In genomic region chr1:153956997-153957715, GRCh38 we compare ENCODE assay signal across 8 cellular contexts. TPM values are rescaled to one million over a fixed set of nuclear protein-coding genes. Genes with fewer than 3 reads are reported as not detected.
DNase-seq lines count a peak whose midpoint lies in the region; ATAC-seq, FAIRE-seq and TF ChIP-seq lines count a peak whose summit lies in the region.

No MANE protein-coding gene starts in this region.

- H3K9me3 ChIP-seq in OCI-LY7 (ENCODE audit: low read length) (no peaks in the 10 kb centered on the region), endothelial cell of umbilical vein (replicated peaks; ENCODE audit: control insufficient read depth, insufficient read depth, low read length) (no peaks in the 10 kb centered on the region), neuronal stem cell (replicated peaks in 1 of 2; ENCODE audit: control insufficient read depth in 2 of 2, insufficient read depth in 1 of 2, low read depth in 1 of 2, low read length in 2 of 2) (no peaks in the 10 kb centered on the region)

- H3K18ac ChIP-seq in neuronal stem cell (ENCODE audit: low read length), result no peak overlapping the region

- no peaks in the 10 kb centered on the region for H3K27me3 ChIP-seq in endothelial cell of umbilical vein (ENCODE audit: control insufficient read depth in 2 of 2, insufficient read depth in 2 of 2, low read length in 2 of 2)
- no peaks in the 10 kb centered on the region for H3K27me3 ChIP-seq in neuronal stem cell (ENCODE audit: control insufficient read depth in 3 of 3, insufficient read depth in 3 of 3, low read depth in 1 of 3, low read length in 3 of 3)

- H4K91ac ChIP-seq in neuronal stem cell (ENCODE audit: low read depth, low read length, poor library complexity), result no peak overlapping the region

- POLR2A ChIA-PET in OCI-LY7 (lab: Charles Lee) (interaction anchor here (0.6 to 2.5 kb wide), 4 partner anchors 10 to 26 kb away, joined by 3 to 16 read pairs (median 4); partner anchors contain the start of genes CREB3L4 and DENND4B), endothelial cell of umbilical vein (lab: Charles Lee) (interaction anchor here (1.2 kb wide), 1 partner anchor 76 kb away, joined by 3 read pairs; no protein-coding TSS in a partner anchor)

- H2BK120ac ChIP-seq in neuronal stem cell (ENCODE audit: low read depth, low read length), result no peak overlapping the region

- peak overlapping the region; percentile 62 to 98 (median 92) for H3K27ac Mint-ChIP-seq in CD14-positive monocyte

- H3K9me1 ChIP-seq in endothelial cell of umbilical vein (replicated peaks; ENCODE audit: control insufficient read depth, extremely low read depth, insufficient read depth, low read length), result no peaks in the 10 kb centered on the region

- H3K9ac ChIP-seq in endothelial cell of umbilical vein (replicated peaks; ENCODE audit: extremely low read depth, insufficient read depth, low read length) (peak overlapping the region; percentile 72), neuronal stem cell (ENCODE audit: low read depth, low read length, poor library complexity) (peak overlapping the region; percentile 94)

- peaks cover 0 to 4% (median 0%) of the 10 kb centered on the region in 7 donors for H3K9me3 Mint-ChIP-seq in CD14-positive monocyte

- H2AFZ ChIP-seq in OCI-LY7 (ENCODE audit: low read length), result peak overlapping the region; percentile 16; the same call in 1 of the 2 replicates
- no peak overlapping the region for H2AFZ ChIP-seq in endothelial cell of umbilical vein (ENCODE audit: low read depth, low read length)
- H2AFZ ChIP-seq in neuronal stem cell (ENCODE audit: low read length), result peak overlapping the region; percentile 90

- H3K4me1 Mint-ChIP-seq in CD14-positive monocyte, result peaks cover 53% of the 10 kb centered on the region

- no peak overlapping the region for H3K4ac ChIP-seq in neuronal stem cell (ENCODE audit: low read length)

- no peaks in the 10 kb centered on the region for H3K9me2 ChIP-seq in OCI-LY7 (ENCODE audit: insufficient read depth, low read length)

- BruUV-seq in OCI-LY7 (replicated peaks; lab: Mats Ljungman, UMichigan), result no TSS peak
- BruUV-seq in endothelial cell of umbilical vein (replicated peaks; lab: Mats Ljungman, UMichigan), result TSS peak; percentile 1

- H2BK5ac ChIP-seq in neuronal stem cell (ENCODE audit: low read length), result no peak overlapping the region

- intact Hi-C loops in CD14-positive monocyte (cut with micrococcal nuclease), result loop anchor here (1.0 to 5.0 kb wide), 2 partner anchors 10 to 35 kb away; partner anchors contain the start of genes CREB3L4 (in 1 of the 2) and GATAD2B (in 1 of the 2)
- intact Hi-C loops in OCI-LY7 (cut with micrococcal nuclease; ENCODE audit: unreplicated experiment), result no loop called here
- intact Hi-C loops in endothelial cell of umbilical vein (cut with micrococcal nuclease), result no loop called here

- no peak overlapping the region for H2BK15ac ChIP-seq in neuronal stem cell (ENCODE audit: low read length)

- peaks cover 14% of the 10 kb centered on the region for H3K79me1 ChIP-seq in neuronal stem cell (ENCODE audit: low read depth, low read length)

- TF ChIP-seq POLR2A in endothelial cell of umbilical vein (IDR thresholded peaks at IDR 0.05; ENCODE audit: low read depth, low read length), result no peak

- peak overlapping the region; percentile 98 for H3K4me3 Mint-ChIP-seq in CD14-positive monocyte

- H3K27ac ChIP-seq in OCI-LY7 (ENCODE audit: low read depth, low read length, poor library complexity, severe bottlenecking), result peak overlapping the region; percentile 74
- H3K27ac ChIP-seq in endothelial cell of umbilical vein (ENCODE audit: insufficient read depth, low read depth, low read length), result no peak overlapping the region
- no peak overlapping the region for H3K27ac ChIP-seq in neuronal stem cell (replicated peaks; ENCODE audit: low read length)
- H3K27ac ChIP-seq in caudate nucleus (ENCODE audit: low read depth, low read length), result no peak overlapping the region

- peaks cover 40% of the 10 kb centered on the region for H3K36me3 ChIP-seq in OCI-LY7 (ENCODE audit: insufficient read depth, low read length)
- peaks cover 2 to 22% of the 10 kb centered on the region in 2 experiments for H3K36me3 ChIP-seq in endothelial cell of umbilical vein (ENCODE audit: control insufficient read depth in 2 of 2, extremely low read depth in 1 of 2, insufficient read depth in 2 of 2, low read length in 2 of 2)
- H3K36me3 ChIP-seq in neuronal stem cell (replicated peaks in 1 of 2; ENCODE audit: control insufficient read depth in 2 of 2, insufficient read depth in 2 of 2, low read length in 2 of 2), result peaks cover 26 to 57% of the 10 kb centered on the region in 2 donors

- no peak overlapping the region for H2BK12ac ChIP-seq in neuronal stem cell (ENCODE audit: low read length)

- no peak overlapping the region for H3K14ac ChIP-seq in neuronal stem cell (ENCODE audit: low read length)

- no peak overlapping the region for H2AK5ac ChIP-seq in neuronal stem cell (ENCODE audit: low read depth, low read length)

- H3K4me1 ChIP-seq in OCI-LY7 (ENCODE audit: insufficient read depth, low read length, poor library complexity, severe bottlenecking), result peaks cover 38% of the 10 kb centered on the region
- H3K4me1 ChIP-seq in endothelial cell of umbilical vein (ENCODE audit: control insufficient read depth, extremely low read depth, insufficient read depth, low read length), result peaks cover 25% of the 10 kb centered on the region
- peaks cover 15 to 19% of the 10 kb centered on the region in 2 donors for H3K4me1 ChIP-seq in neuronal stem cell (ENCODE audit: control insufficient read depth in 2 of 2, insufficient read depth in 1 of 2, low read depth in 1 of 2, low read length in 2 of 2)

- H3K4me3 ChIP-seq in OCI-LY7 (ENCODE audit: low read depth, low read length, poor library complexity, severe bottlenecking) (peak overlapping the region; percentile 87), endothelial cell of umbilical vein (replicated peaks in 1 of 3; ENCODE audit: insufficient read depth in 1 of 3, low read depth in 1 of 3, low read length in 3 of 3) (peak overlapping the region; percentile 47 to 80 (median 75)), neuronal stem cell (ENCODE audit: low read length in 2 of 2) (peak overlapping the region; percentile 88 to 97)

- no CpG with 5 or more reads among the region's 6 CpGs for WGBS in neuronal stem cell (ENCODE audit: extremely low coverage in 2 of 2, insufficient read length in 2 of 2, insufficient replicate concordance in 1 of 2), 2 donors

- no peak for FAIRE-seq in endothelial cell of umbilical vein (lab: Jason Lieb, UNC)

- DNase-seq in CD14-positive monocyte (ENCODE audit: low spot score), result no peak
- DNase-seq in OCI-LY7 (ENCODE audit: low spot score), result no peak
- DNase-seq in endothelial cell of umbilical vein (ENCODE audit: low read depth, low spot score), result no peak
- DNase-seq in neuronal stem cell (ENCODE audit: low spot score), result no peak
- no peak for DNase-seq in stimulated activated CD4-positive, alpha-beta T cell treated with anti-CD3 and anti-CD28 coated beads, Interleukin-2, amount 100 ng/mL, for 24 hours
- no peak for DNase-seq in caudate nucleus (lab: John Stamatoyannopoulos, UW)

- H3K27me3 Mint-ChIP-seq in CD14-positive monocyte (ENCODE audit: low read depth in 3 of 3), result peaks cover 0 to 1% (median 0%) of the 10 kb centered on the region in 3 donors

- peaks cover 40 to 61% of the 10 kb centered on the region in 2 donors for H3K36me3 Mint-ChIP-seq in CD14-positive monocyte

- dilution Hi-C loops in endothelial cell of umbilical vein (cut with MboI; ENCODE audit: extremely low pct_ligation_motif_present, low sequenced_read_pairs), result no loop called here

- no peak overlapping the region for H4K8ac ChIP-seq in neuronal stem cell (ENCODE audit: low read depth, low read length)

- no peak for TF ChIP-seq CTCF in CD14-positive monocyte (IDR thresholded peaks at IDR 0.05)
- no peak for TF ChIP-seq CTCF in OCI-LY7 (conservative IDR thresholded peaks at IDR 0.05; ENCODE audit: low read length)
- TF ChIP-seq CTCF in endothelial cell of umbilical vein (IDR thresholded peaks at IDR 0.05; ENCODE audit: extremely low read depth in 1 of 2, insufficient read depth in 1 of 2, low read depth in 1 of 2, low read length in 2 of 2), result no peak

- H3K4me2 ChIP-seq in OCI-LY7 (ENCODE audit: low read length), result peak overlapping the region; percentile 97
- H3K4me2 ChIP-seq in endothelial cell of umbilical vein (ENCODE audit: insufficient read depth, low read length), result peak overlapping the region; percentile 72
- H3K4me2 ChIP-seq in neuronal stem cell (ENCODE audit: insufficient read depth, low read length, poor library complexity, severe bottlenecking), result peak overlapping the region; percentile 56

- peaks cover 18% of the 10 kb centered on the region for H4K20me1 ChIP-seq in OCI-LY7 (ENCODE audit: insufficient read depth, low read length)
- H4K20me1 ChIP-seq in endothelial cell of umbilical vein (replicated peaks; ENCODE audit: control insufficient read depth, extremely low read depth, insufficient read depth, low read length), result no peaks in the 10 kb centered on the region

- ATAC-seq in GM18511 (IDR thresholded peaks at IDR 0.05; ENCODE audit: unreplicated experiment) (no peak), GM21786 (IDR thresholded peaks at IDR 0.05; ENCODE audit: unreplicated experiment) (no peak)

- H3K23ac ChIP-seq in neuronal stem cell (ENCODE audit: low read depth, low read length, poor library complexity), result no peak overlapping the region

- CTCF ChIA-PET in OCI-LY7 (lab: Charles Lee; ENCODE audit: unreplicated experiment) (interaction anchor here (0.9 kb wide), 1 partner anchor 21 kb away, joined by 3 read pairs; the partner anchor contains the start of gene JTB), endothelial cell of umbilical vein (lab: Charles Lee) (interaction anchor here (4.2 kb wide), 1 partner anchor 11 kb away, joined by 25 read pairs; the partner anchor contains the start of gene DENND4B)

- H3K79me2 ChIP-seq in OCI-LY7 (ENCODE audit: insufficient read depth, low read depth, low read length) (peaks cover 43% of the 10 kb centered on the region), endothelial cell of umbilical vein (ENCODE audit: control insufficient read depth, insufficient read depth, low read length) (peaks cover 40% of the 10 kb centered on the region)

RNA-seq across cellular contexts. Expression of gene CRTC2, which starts 1.3 kb away (rescaled TPM):
- polyA plus RNA-seq in CD14-positive monocyte (10 to 100 TPM; 13.7 to 21.2 TPM), endothelial cell of umbilical vein (40.2 and 47.5 TPM in 2 replicates)
- 15.6 and 29.1 TPM in 2 replicates for total RNA-seq in OCI-LY7 (2014; rRNA removed; shearing (Covaris generic))
- total RNA-seq in OCI-LY7 (2022) (65.6 and 67.9 TPM in 2 replicates), endothelial cell of umbilical vein (39.0 and 42.2 TPM in 2 replicates)
- polyA plus RNA-seq in endothelial cell of umbilical vein (2011; cell fraction: cytosol; rRNA removed), result 22.6 and 23.0 TPM in 2 replicates
- polyA plus RNA-seq in endothelial cell of umbilical vein (2011; cell fraction: nucleus; rRNA removed), result 76.2 and 122 TPM in 2 replicates
- 22.8 and 25.2 TPM in 2 replicates for polyA plus RNA-seq in endothelial cell of umbilical vein (2012)
- 44.8 and 55.2 TPM in 2 replicates for polyA minus RNA-seq in endothelial cell of umbilical vein
- 11.1 TPM for polyA minus RNA-seq in endothelial cell of umbilical vein (2011; cell fraction: cytosol; rRNA and poly(A)+ RNA removed)
- 49.1 and 54.9 TPM in 2 replicates for polyA minus RNA-seq in endothelial cell of umbilical vein (2011; cell fraction: nucleus; rRNA and poly(A)+ RNA removed)
- polyA plus RNA-seq in neuronal stem cell (2013, experiment 1 of 2), result 22.5 TPM
- 21.8 TPM for polyA plus RNA-seq in neuronal stem cell (2013, experiment 2 of 2)

RNA-seq across cellular contexts. Expression of gene SLC39A1, which starts 6.2 kb away (rescaled TPM):
- polyA plus RNA-seq in CD14-positive monocyte (10 to 100 TPM; 82.1 to 83.1 TPM), endothelial cell of umbilical vein (98.0 and 111 TPM in 2 replicates)
- total RNA-seq in OCI-LY7 (2014; rRNA removed; shearing (Covaris generic)), result 44.2 and 45.5 TPM in 2 replicates
- total RNA-seq in OCI-LY7 (2022) (32.7 and 41.6 TPM in 2 replicates), endothelial cell of umbilical vein (75.8 and 77.1 TPM in 2 replicates)
- polyA plus RNA-seq in endothelial cell of umbilical vein (2011; cell fraction: cytosol; rRNA removed), result 75.7 and 79.8 TPM in 2 replicates
- polyA plus RNA-seq in endothelial cell of umbilical vein (2011; cell fraction: nucleus; rRNA removed), result 38.6 and 38.8 TPM in 2 replicates
- polyA plus RNA-seq in endothelial cell of umbilical vein (2012), result 60.2 and 62.4 TPM in 2 replicates
- 71.0 and 80.0 TPM in 2 replicates for polyA minus RNA-seq in endothelial cell of umbilical vein
- 81.8 TPM for polyA minus RNA-seq in endothelial cell of umbilical vein (2011; cell fraction: cytosol; rRNA and poly(A)+ RNA removed)
- 12.9 and 17.4 TPM in 2 replicates for polyA minus RNA-seq in endothelial cell of umbilical vein (2011; cell fraction: nucleus; rRNA and poly(A)+ RNA removed)
- 83.0 TPM for polyA plus RNA-seq in neuronal stem cell (2013, experiment 1 of 2)
- 80.7 TPM for polyA plus RNA-seq in neuronal stem cell (2013, experiment 2 of 2)

RNA-seq across cellular contexts. Expression of gene CREB3L4, which starts 10.5 kb away (rescaled TPM):
- polyA plus RNA-seq in CD14-positive monocyte, result 1 to 10 TPM; 5.0 to 6.8 TPM
- 17.0 and 17.4 TPM in 2 replicates for total RNA-seq in OCI-LY7 (2014; rRNA removed; shearing (Covaris generic))
- 28.2 and 32.0 TPM in 2 replicates for total RNA-seq in OCI-LY7 (2022)
- total RNA-seq in endothelial cell of umbilical vein, result 8.1 and 9.9 TPM in 2 replicates
- 11.7 and 12.1 TPM in 2 replicates for polyA plus RNA-seq in endothelial cell of umbilical vein
- 10.0 and 11.5 TPM in 2 replicates for polyA plus RNA-seq in endothelial cell of umbilical vein (2011; cell fraction: cytosol; rRNA removed)
- polyA plus RNA-seq in endothelial cell of umbilical vein (2011; cell fraction: nucleus; rRNA removed), result 30.6 and 32.2 TPM in 2 replicates
- polyA plus RNA-seq in endothelial cell of umbilical vein (2012), result 4.3 and 4.4 TPM in 2 replicates
- 7.1 and 10.0 TPM in 2 replicates for polyA minus RNA-seq in endothelial cell of umbilical vein
- polyA minus RNA-seq in endothelial cell of umbilical vein (2011; cell fraction: cytosol; rRNA and poly(A)+ RNA removed), result 10.0 TPM
- 4.3 and 4.5 TPM in 2 replicates for polyA minus RNA-seq in endothelial cell of umbilical vein (2011; cell fraction: nucleus; rRNA and poly(A)+ RNA removed)
- polyA plus RNA-seq in neuronal stem cell (2013, experiment 1 of 2), result 14.4 TPM
- polyA plus RNA-seq in neuronal stem cell (2013, experiment 2 of 2), result 14.5 TPM

RNA-seq across cellular contexts. Expression of gene DENND4B, which starts 10.6 kb away (rescaled TPM):
- polyA plus RNA-seq in CD14-positive monocyte, result 10 to 100 TPM in 1 of 2 donors, 1 to 10 TPM in 1; 7.8 to 10.9 TPM
- 41.8 and 50.5 TPM in 2 replicates for total RNA-seq in OCI-LY7 (2014; rRNA removed; shearing (Covaris generic))
- total RNA-seq in OCI-LY7 (2022), result 160 and 164 TPM in 2 replicates
- total RNA-seq in endothelial cell of umbilical vein, result 54.3 and 57.8 TPM in 2 replicates
- polyA plus RNA-seq in endothelial cell of umbilical vein, result 35.6 and 45.6 TPM in 2 replicates
- 15.8 and 20.5 TPM in 2 replicates for polyA plus RNA-seq in endothelial cell of umbilical vein (2011; cell fraction: cytosol; rRNA removed)
- polyA plus RNA-seq in endothelial cell of umbilical vein (2011; cell fraction: nucleus; rRNA removed), result 197 and 243 TPM in 2 replicates
- 24.9 and 25.3 TPM in 2 replicates for polyA plus RNA-seq in endothelial cell of umbilical vein (2012)
- polyA minus RNA-seq in endothelial cell of umbilical vein, result 42.9 and 51.9 TPM in 2 replicates
- 16.3 TPM for polyA minus RNA-seq in endothelial cell of umbilical vein (2011; cell fraction: cytosol; rRNA and poly(A)+ RNA removed)
- polyA minus RNA-seq in endothelial cell of umbilical vein (2011; cell fraction: nucleus; rRNA and poly(A)+ RNA removed), result 85.3 and 110 TPM in 2 replicates
- 10.8 TPM for polyA plus RNA-seq in neuronal stem cell (2013, experiment 1 of 2)
- 10.8 TPM for polyA plus RNA-seq in neuronal stem cell (2013, experiment 2 of 2)

RNA-seq across cellular contexts. Expression of gene JTB, which starts 20.3 kb away (rescaled TPM):
- polyA plus RNA-seq in CD14-positive monocyte (100 to 1,000 TPM; 312 to 391 TPM), endothelial cell of umbilical vein (144 and 149 TPM in 2 replicates)
- 169 and 178 TPM in 2 replicates for total RNA-seq in OCI-LY7 (2014; rRNA removed; shearing (Covaris generic))
- total RNA-seq in OCI-LY7 (2022) (107 and 124 TPM in 2 replicates), endothelial cell of umbilical vein (89.0 and 90.2 TPM in 2 replicates)
- polyA plus RNA-seq in endothelial cell of umbilical vein (2011; cell fraction: cytosol; rRNA removed), result 188 and 199 TPM in 2 replicates
- 83.8 and 93.5 TPM in 2 replicates for polyA plus RNA-seq in endothelial cell of umbilical vein (2011; cell fraction: nucleus; rRNA removed)
- polyA plus RNA-seq in endothelial cell of umbilical vein (2012), result 79.7 and 116 TPM in 2 replicates
- 34.8 and 34.9 TPM in 2 replicates for polyA minus RNA-seq in endothelial cell of umbilical vein
- 104 TPM for polyA minus RNA-seq in endothelial cell of umbilical vein (2011; cell fraction: cytosol; rRNA and poly(A)+ RNA removed)
- polyA minus RNA-seq in endothelial cell of umbilical vein (2011; cell fraction: nucleus; rRNA and poly(A)+ RNA removed), result 10.7 and 14.9 TPM in 2 replicates
- polyA plus RNA-seq in neuronal stem cell (2013, experiment 1 of 2), result 64.0 TPM
- 61.0 TPM for polyA plus RNA-seq in neuronal stem cell (2013, experiment 2 of 2)

Comparison
In these comparisons a context has a peak if more than half of its experiments do, and no peak if none do; other contexts are left out.
1. intact Hi-C loops: an anchor here in CD14-positive monocyte (1.0 to 5.0 kb wide); none called in OCI-LY7 and endothelial cell of umbilical vein.